In the genomic region with DNA sequence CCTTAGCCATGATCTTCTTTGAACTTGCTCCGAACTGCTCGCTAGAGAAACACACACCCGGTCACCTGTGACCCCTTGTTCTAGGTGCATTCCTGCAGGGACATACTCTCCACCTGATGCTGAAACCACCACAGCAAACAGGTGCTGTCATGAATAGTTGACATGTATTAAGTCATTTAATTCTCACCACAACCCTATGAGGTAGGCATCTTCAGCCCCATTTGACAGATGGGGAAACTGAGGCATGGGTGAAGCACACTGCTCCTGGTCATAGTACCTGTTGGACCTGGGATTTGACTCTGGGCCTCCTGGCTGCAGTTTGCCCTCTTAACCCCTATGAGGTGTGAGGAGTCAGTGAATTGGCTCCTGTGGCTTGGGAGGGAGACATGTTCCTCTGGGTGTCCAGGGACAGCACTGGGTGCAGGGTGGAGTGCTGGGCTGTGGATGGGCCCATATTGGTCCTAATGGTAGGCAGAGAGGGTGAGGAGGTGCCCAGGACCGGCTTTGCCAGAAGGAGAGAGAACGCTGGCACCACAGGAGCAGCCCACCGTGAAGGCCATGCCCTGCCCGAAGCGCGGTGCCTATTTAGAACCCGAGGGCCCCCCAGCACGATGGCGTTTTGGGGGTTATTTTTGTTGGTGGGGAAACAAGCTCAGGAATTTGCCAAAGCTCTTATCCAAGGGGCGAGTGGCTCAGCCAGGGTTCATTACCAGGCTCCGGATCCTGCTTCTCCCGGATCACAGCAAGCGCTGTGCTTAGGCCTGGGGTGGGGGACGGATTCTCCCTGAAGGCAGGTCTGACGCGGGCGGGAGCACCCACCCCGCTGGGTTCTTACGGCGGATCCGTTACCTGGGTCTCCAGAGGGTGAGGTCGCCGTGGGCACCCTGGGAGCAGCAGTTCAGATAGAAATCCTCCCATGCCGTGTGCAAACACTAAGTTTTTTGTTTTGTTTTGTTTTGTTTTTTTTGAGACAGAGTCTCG, we compare ENCODE assay signal across 13 cellular contexts.
"Had no signal": no experiment of that assay in that cellular context is flagged by ENCODE, and none has a peak within 500 bp of the region (broad histone marks: within the 10 kb centered on the region; RNA-seq: fewer than 3 reads in every experiment).

No MANE protein-coding gene starts in this region.

- H3K4me3 ChIP-seq: mucosa of descending colon, thoracic aorta had no signal

- H3K27ac ChIP-seq: brain microvascular endothelial cell, thoracic aorta had no signal

- ATAC-seq: esophagus mucosa; left colon; mucosa of descending colon; naive thymus-derived CD8-positive, alpha-beta T cell had no signal

- DNase-seq: activated CD4-positive, CD25-positive, alpha-beta regulatory T cell; activated effector memory CD4-positive, alpha-beta T cell treated with Interleukin-2 at 50 U/mL for 16 hours; activated T-cell treated with anti-CD3 and anti-CD28 coated beads, Interleukin-2, amount 50 U/mL, for 1 hour; brain microvascular endothelial cell; glutamatergic neuron; left colon; mucosa of descending colon; naive thymus-derived CD8-positive, alpha-beta T cell; stimulated activated CD4-positive, alpha-beta T cell treated with anti-CD3 and anti-CD28 coated beads, Interleukin-4, amount 100 ng/mL, for 24 hours; stimulated activated naive CD8-positive, alpha-beta T cell treated with anti-CD3 and anti-CD28 coated beads, Interleukin-15, amount 100 ng/mL, for 72 hours had no signal

- H3K27ac Mint-ChIP-seq: activated naive CD8-positive, alpha-beta T cell; stimulated activated naive CD8-positive, alpha-beta T cell treated with anti-CD3 and anti-CD28 coated beads, Interleukin-15, amount 100 ng/mL, for 72 hours had no signal

- H3K36me3 Mint-ChIP-seq: activated naive CD8-positive, alpha-beta T cell had no signal

- H3K9me3 Mint-ChIP-seq: naive thymus-derived CD8-positive, alpha-beta T cell; stimulated activated naive CD8-positive, alpha-beta T cell treated with anti-CD3 and anti-CD28 coated beads, Interleukin-15, amount 100 ng/mL, for 72 hours had no signal

- H3K27me3 ChIP-seq: brain microvascular endothelial cell had no signal

- H3K4me3 Mint-ChIP-seq: activated naive CD8-positive, alpha-beta T cell; stimulated activated naive CD8-positive, alpha-beta T cell treated with anti-CD3 and anti-CD28 coated beads, Interleukin-15, amount 100 ng/mL, for 72 hours had no signal
